In the genomic region with DNA sequence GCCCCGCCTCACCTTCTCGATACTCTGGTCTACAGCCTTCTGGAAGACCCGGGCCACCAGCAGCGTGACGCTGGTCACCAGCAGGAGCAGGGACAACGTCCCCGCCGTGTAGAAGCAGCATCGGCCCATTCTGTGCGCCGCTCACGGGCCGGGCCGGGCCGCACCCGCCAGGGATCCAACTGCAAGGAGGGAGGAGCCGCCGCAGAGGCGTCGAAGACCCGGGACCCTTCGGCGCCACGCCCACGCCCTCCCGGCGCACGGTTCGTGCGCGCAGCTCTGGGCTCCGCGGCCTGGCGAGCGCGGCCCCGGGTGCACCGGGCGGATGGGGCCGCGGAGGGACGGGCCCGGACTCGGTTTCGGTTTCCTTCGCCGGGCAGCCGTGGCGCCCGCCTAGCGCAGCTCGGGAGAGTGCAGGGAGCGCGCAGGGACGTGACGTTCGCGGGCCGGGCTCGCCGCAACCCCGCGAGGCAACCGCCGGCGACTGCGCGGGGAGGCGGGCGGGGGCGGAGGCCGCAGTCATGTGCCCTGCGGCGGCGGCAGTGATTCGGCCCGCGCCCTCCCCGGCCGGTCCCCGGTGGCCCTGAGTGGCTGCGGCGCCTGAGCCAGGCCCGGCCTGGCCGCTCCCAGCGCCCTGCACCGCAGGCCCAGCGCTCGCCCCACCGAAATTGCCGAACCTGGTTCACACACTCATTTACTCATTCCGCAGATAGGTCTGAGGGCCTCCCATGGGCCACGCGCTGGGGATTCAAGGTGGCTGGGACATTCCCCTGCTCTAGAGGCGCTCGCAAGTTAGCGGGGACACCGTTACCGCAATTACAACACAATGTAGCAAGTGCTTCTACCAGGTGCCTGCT, we compare ENCODE assay signal across 8 cellular contexts. TPM values are rescaled to one million over a fixed set of nuclear protein-coding genes. Genes with fewer than 3 reads are reported as not detected.
A peak's percentile ranks its signal among the peaks of the same experiment; 100 is the strongest.
DNase-seq lines count a peak whose midpoint lies in the region; ATAC-seq and TF ChIP-seq lines count a peak whose summit lies in the region.

SCARB2 (minus strand) TSS at position 410 of the 854 bp plus-strand sequence; CDS start at position 129, 281 bp downstream.

- H3K4me3 Mint-ChIP-seq in activated naive CD8-positive, alpha-beta T cell treated with anti-CD3 and anti-CD28 coated beads, Interleukin-2, amount 50 U/mL, for 24 hours = peak within 1 kb of the TSS; percentile 84

- H3K27ac ChIP-seq in cardiac muscle cell (peak within 1 kb of the TSS; percentile 95), upper lobe of right lung (peak within 1 kb of the TSS; percentile 97)

- peaks cover 2% of the 10 kb centered on the region; the same call in 1 of the 2 replicates for H3K36me3 ChIP-seq in H7 (replicated peaks; ENCODE audit: control insufficient read depth, insufficient read depth, low read length)
- H3K36me3 ChIP-seq in MG63 = no peaks in the 10 kb centered on the region
- H3K36me3 ChIP-seq in cardiac muscle cell = no peaks in the 10 kb centered on the region
- H3K36me3 ChIP-seq in upper lobe of right lung = no peaks in the 10 kb centered on the region

- peaks cover 30% of the 10 kb centered on the region for H3K4me1 Mint-ChIP-seq in activated naive CD8-positive, alpha-beta T cell treated with anti-CD3 and anti-CD28 coated beads, Interleukin-2, amount 50 U/mL, for 24 hours

- H3K9me3 ChIP-seq in MG63 (no peaks in the 10 kb centered on the region), cardiac muscle cell (ENCODE audit: low read depth) (no peaks in the 10 kb centered on the region), upper lobe of right lung (no peaks in the 10 kb centered on the region)

- H3K27ac Mint-ChIP-seq in activated naive CD8-positive, alpha-beta T cell treated with anti-CD3 and anti-CD28 coated beads, Interleukin-2, amount 50 U/mL, for 24 hours = peak within 1 kb of the TSS; percentile 80

- peaks cover 23% of the 10 kb centered on the region for H3K4me1 ChIP-seq in cardiac muscle cell (ENCODE audit: low read depth)
- H3K4me1 ChIP-seq in upper lobe of right lung = peaks cover 78% of the 10 kb centered on the region

- H3K9me3 Mint-ChIP-seq in activated naive CD8-positive, alpha-beta T cell treated with anti-CD3 and anti-CD28 coated beads, Interleukin-2, amount 50 U/mL, for 24 hours = no peaks in the 10 kb centered on the region

- intact Hi-C loops in upper lobe of right lung (cut with DNase I) = no loop called here

- H3K36me3 Mint-ChIP-seq in activated naive CD8-positive, alpha-beta T cell treated with anti-CD3 and anti-CD28 coated beads, Interleukin-2, amount 50 U/mL, for 24 hours (ENCODE audit: low read depth) = no peaks in the 10 kb centered on the region

- H3K4me3 ChIP-seq in H7 (ENCODE audit: insufficient read depth, low read depth, low read length) (peak within 1 kb of the TSS; percentile 69), MG63 (peak within 1 kb of the TSS; percentile 77), cardiac muscle cell (peak within 1 kb of the TSS; percentile 76), upper lobe of right lung (peak within 1 kb of the TSS; percentile 82)

- TF ChIP-seq CTCF in cardiac muscle cell (IDR thresholded peaks at IDR 0.05; ENCODE audit: low read depth, low read length) (no peak), upper lobe of right lung (IDR thresholded peaks at IDR 0.05) (no peak)

- no peaks in the 10 kb centered on the region; the same call in 1 of the 2 replicates for H3K27me3 ChIP-seq in H7 (ENCODE audit: control insufficient read depth, insufficient read depth, low read length)
- no peaks in the 10 kb centered on the region for H3K27me3 ChIP-seq in MG63
- no peaks in the 10 kb centered on the region for H3K27me3 ChIP-seq in cardiac muscle cell
- no peaks in the 10 kb centered on the region for H3K27me3 ChIP-seq in upper lobe of right lung

- DNase-seq in GM04504 (ENCODE audit: low read depth) = peak; percentile 77
- peak; percentile 93 for DNase-seq in H7
- peak; percentile 86 for DNase-seq in MG63
- peak; percentile 47 for DNase-seq in SKM-1 treated with dmso at 0.1 percent for 144 hours (lab: John Stamatoyannopoulos, UW; ENCODE audit: unreplicated experiment)
- peak; percentile 69 for DNase-seq in activated naive CD8-positive, alpha-beta T cell treated with anti-CD3 and anti-CD28 coated beads, Interleukin-2, amount 50 U/mL, for 24 hours
- peak; percentile 92 to 94 for DNase-seq in cardiac muscle cell (ENCODE audit: low read depth in 1 of 2, low spot score in 1 of 2)
- peak; percentile 81 for DNase-seq in pons (ENCODE audit: low spot score)
- peak; percentile 95 for DNase-seq in upper lobe of right lung

- no peaks in the 10 kb centered on the region for H3K27me3 Mint-ChIP-seq in activated naive CD8-positive, alpha-beta T cell treated with anti-CD3 and anti-CD28 coated beads, Interleukin-2, amount 50 U/mL, for 24 hours

- peak; percentile 70 for ATAC-seq in activated naive CD8-positive, alpha-beta T cell treated with anti-CD3 and anti-CD28 coated beads, Interleukin-2, amount 50 U/mL, for 24 hours
- peak; percentile 95 for ATAC-seq in upper lobe of right lung

RNA-seq across cellular contexts. Expression of gene SCARB2, which starts in this region (rescaled TPM):
- total RNA-seq in H7 (2014; rRNA removed; shearing (Covaris generic)) = 39.4 and 53.0 TPM in 2 replicates
- 37.9 and 44.7 TPM in 2 replicates for total RNA-seq in MG63 (2014; rRNA removed; shearing (Covaris generic); ENCODE audit: low replicate concordance)
- total RNA-seq in cardiac muscle cell (54.4 and 78.6 TPM in 2 replicates), upper lobe of right lung (190 TPM)
- 40.5 and 71.2 TPM in 2 replicates for polyA plus RNA-seq in cardiac muscle cell

Comparison
In these comparisons a context has a peak if more than half of its experiments do, and no peak if none do; other contexts are left out.
1. Peak in every context shown above with its lines: DNase-seq, ATAC-seq, H3K4me3 ChIP-seq and H3K27ac ChIP-seq.